ENCODE assay signal across 10 cellular contexts in genomic region chr7:47940482-47941001, GRCh38. TPM values are rescaled to one million over a fixed set of nuclear protein-coding genes. Genes with fewer than 3 reads are reported as not detected.
A peak's percentile ranks its signal among the peaks of the same experiment; 100 is the strongest.
DNase-seq lines count a peak whose midpoint lies in the region; ATAC-seq, FAIRE-seq and TF ChIP-seq lines count a peak whose summit lies in the region.
"Had no signal": no experiment of that assay in that cellular context is flagged by ENCODE, and none has a peak within 500 bp of the region (broad histone marks: within the 10 kb centered on the region; RNA-seq: fewer than 3 reads in every experiment).

No MANE protein-coding gene starts in this region.

- no peaks in the 10 kb centered on the region for H3K9me3 ChIP-seq in right atrium auricular region
- H3K9me3 ChIP-seq in pancreas = no peaks in the 10 kb centered on the region

- H3K4me3 ChIP-seq in astrocyte of the spinal cord (ENCODE audit: low read depth, low read length) (no peak overlapping the region), right atrium auricular region (no peak overlapping the region), pancreas (no peak overlapping the region)

- H3K27me3 ChIP-seq in right atrium auricular region (no peaks in the 10 kb centered on the region), pancreas (no peaks in the 10 kb centered on the region)

- H3K36me3 ChIP-seq in right atrium auricular region (no peaks in the 10 kb centered on the region), pancreas (no peaks in the 10 kb centered on the region)

- WGBS in pancreas, 2 donors = 80 to 81% methylated on average over 10 of the region's 10 CpGs

- H3K27ac ChIP-seq in right atrium auricular region (peak overlapping the region; percentile 86 to 96), pancreas (peak overlapping the region in 1 of 4 donors; percentile 48)

- FAIRE-seq in pancreas (lab: Jason Lieb, UNC) = no peak

- H3K4me1 ChIP-seq in right atrium auricular region = peaks cover 0 to 71% of the 10 kb centered on the region in 2 donors
- H3K4me1 ChIP-seq in pancreas = no peaks in the 10 kb centered on the region

- DNase-seq in EL (peak; percentile 87), astrocyte of the spinal cord (ENCODE audit: low read depth, low spot score) (peak; percentile 37), right atrium auricular region (ENCODE audit: low spot score) (peak; percentile 71), sciatic nerve (ENCODE audit: low spot score) (no peak), pancreas (no peak)
- DNase-seq: activated CD4-positive, alpha-beta T cell treated with anti-CD3 and anti-CD28 coated beads, Interleukin-2, amount 10 ng/mL, durations not matched to agents 24 days and 14 days; CD4-positive, CD25-positive, alpha-beta regulatory T cell had no signal

- ATAC-seq in sciatic nerve (peak; percentile 24), GM21526 (IDR thresholded peaks at IDR 0.05; ENCODE audit: low FRiP score, unreplicated experiment) (no peak), GM18517 (IDR thresholded peaks at IDR 0.05; ENCODE audit: unreplicated experiment) (no peak), HG03571 (IDR thresholded peaks at IDR 0.05; ENCODE audit: unreplicated experiment) (no peak), pancreas (no peak)

- no peak for TF ChIP-seq CTCF in astrocyte of the spinal cord (IDR thresholded peaks at IDR 0.05; ENCODE audit: low read depth, low read length)
- no peak for TF ChIP-seq CTCF in right atrium auricular region (IDR thresholded peaks at IDR 0.05)
- TF ChIP-seq CTCF in pancreas (IDR thresholded peaks at IDR 0.05) = no peak

- intact Hi-C loops in sciatic nerve (cut with DNase I) = loop anchor here (10.0 kb wide), 1 partner anchor 164 kb away; no protein-coding TSS in a partner anchor
- intact Hi-C loops in pancreas (cut with DNase I) = no loop called here

- in situ Hi-C loops in astrocyte of the spinal cord (cut with HindIII; ENCODE audit: low sequenced_read_pairs) = no loop called here

RNA-seq across cellular contexts. Expression of gene PKD1L1, which starts 7.7 kb away (rescaled TPM):
- total RNA-seq in right atrium auricular region (1 to 10 TPM in 1 of 2 donors, under 1 TPM in 1; 0.98 to 1.1 TPM), sciatic nerve (1.5 TPM), pancreas (under 1 TPM; 0.03 to 0.14 (median 0.09) TPM)
- polyA plus RNA-seq in pancreas = under 1 TPM; 0.19 to 0.54 TPM

RNA-seq across cellular contexts. Expression of gene HUS1, which starts 38.9 kb away (rescaled TPM):
- total RNA-seq in right atrium auricular region = 10 to 100 TPM; 19.7 to 25.4 TPM
- total RNA-seq in sciatic nerve = 39.7 TPM
- 10 to 100 TPM; 12.0 to 16.3 (median 14.2) TPM for total RNA-seq in pancreas
- polyA plus RNA-seq in pancreas = 1 to 10 TPM; 4.6 to 8.1 TPM

Comparison
In these comparisons a context has a peak if more than half of its experiments do, and no peak if none do; other contexts are left out.
1. DNase-seq: peak in EL (single experiment), astrocyte of the spinal cord (single experiment) and right atrium auricular region (single experiment); none in sciatic nerve (single experiment) and pancreas (0 of 6).